Comparison of ENCODE assay signal across 29 cellular contexts in genomic region chr13:83538636-83539035, GRCh38.
"Had no signal": no experiment of that assay in that cellular context is flagged by ENCODE, and none has a peak within 500 bp of the region (broad histone marks: within the 10 kb centered on the region; RNA-seq: fewer than 3 reads in every experiment).

No MANE protein-coding gene starts in this region.

- H3K27ac ChIP-seq: adrenal gland, body of pancreas, brain microvascular endothelial cell, breast epithelium, VCaP had no signal

- H3K9me3 ChIP-seq: adrenal gland, body of pancreas had no signal

- H3K4me1 ChIP-seq: adrenal gland, body of pancreas, breast epithelium had no signal

- H3K36me3 ChIP-seq: adrenal gland, brain microvascular endothelial cell, breast epithelium had no signal

- H3K4me3 ChIP-seq: adrenal gland, body of pancreas, breast epithelium had no signal

- DNase-seq: activated B cell treated with CpG ODN at 0.5 μM for 24 hours; activated CD4-positive, alpha-beta memory T cell treated with anti-CD3 and anti-CD28 coated beads for 36 hours; activated CD4-positive, alpha-beta T cell treated with anti-CD3 and anti-CD28 coated beads for 4 hours; activated CD4-positive, alpha-beta T cell treated with anti-CD3 and anti-CD28 coated beads, Interleukin-2, amount 10 ng/mL, durations not matched to agents 24 days and 14 days; activated CD4-positive, alpha-beta T cell treated with anti-CD3 and anti-CD28 coated beads, Interleukin-2, amount 50 U/mL, for 1 hour; activated CD4-positive, alpha-beta T cell treated with anti-CD3 and anti-CD28 coated beads, Interleukin-2, amount 50 U/mL, for 4 hours; activated CD4-positive, CD25-positive, alpha-beta regulatory T cell treated with anti-CD3 and anti-CD28 coated beads, Interleukin-2, amount 50 U/mL, for 72 hours; activated CD8-positive, alpha-beta memory T cell treated with anti-CD3 and anti-CD28 coated beads, Interleukin-2, amount 50 U/mL, for 4 hours; activated CD8-positive, alpha-beta T cell treated with anti-CD3 and anti-CD28 coated beads for 36 hours; activated effector memory CD4-positive, alpha-beta T cell treated with anti-CD3 and anti-CD28 coated beads, Interleukin-2, amount 50 U/mL, for 16 hours; activated gamma-delta T cell treated with Interleukin-2 at 50 U/mL for 16 hours; activated naive CD4-positive, alpha-beta T cell; activated naive CD4-positive, alpha-beta T cell treated with anti-CD3 and anti-CD28 coated beads for 36 hours; activated naive CD4-positive, alpha-beta T cell treated with anti-CD3 and anti-CD28 coated beads, Interleukin-2, amount 50 U/mL, for 16 hours; activated naive CD8-positive, alpha-beta T cell treated with anti-CD3 and anti-CD28 coated beads for 36 hours; activated T-cell treated with anti-CD3 and anti-CD28 coated beads for 4 hours; activated T-cell treated with anti-CD3 and anti-CD28 coated beads, Interleukin-2, amount 50 U/mL, for 1 hour; activated T-cell treated with anti-CD3 and anti-CD28 coated beads, Interleukin-2, amount 50 U/mL, for 4 hours; activated T-cell treated with anti-CD3 and anti-CD28 coated beads, Interleukin-2, amount 50 U/mL, for 72 hours; adrenal gland; amniotic stem cell; aorta; body of pancreas; brain microvascular endothelial cell; central memory CD4-positive, alpha-beta T cell; T-helper 2 cell; T-helper 9 cell had no signal

- H3K27me3 ChIP-seq: adrenal gland, body of pancreas, brain microvascular endothelial cell, breast epithelium had no signal
